ENCODE assay signal across 12 cellular contexts in the genomic region with DNA sequence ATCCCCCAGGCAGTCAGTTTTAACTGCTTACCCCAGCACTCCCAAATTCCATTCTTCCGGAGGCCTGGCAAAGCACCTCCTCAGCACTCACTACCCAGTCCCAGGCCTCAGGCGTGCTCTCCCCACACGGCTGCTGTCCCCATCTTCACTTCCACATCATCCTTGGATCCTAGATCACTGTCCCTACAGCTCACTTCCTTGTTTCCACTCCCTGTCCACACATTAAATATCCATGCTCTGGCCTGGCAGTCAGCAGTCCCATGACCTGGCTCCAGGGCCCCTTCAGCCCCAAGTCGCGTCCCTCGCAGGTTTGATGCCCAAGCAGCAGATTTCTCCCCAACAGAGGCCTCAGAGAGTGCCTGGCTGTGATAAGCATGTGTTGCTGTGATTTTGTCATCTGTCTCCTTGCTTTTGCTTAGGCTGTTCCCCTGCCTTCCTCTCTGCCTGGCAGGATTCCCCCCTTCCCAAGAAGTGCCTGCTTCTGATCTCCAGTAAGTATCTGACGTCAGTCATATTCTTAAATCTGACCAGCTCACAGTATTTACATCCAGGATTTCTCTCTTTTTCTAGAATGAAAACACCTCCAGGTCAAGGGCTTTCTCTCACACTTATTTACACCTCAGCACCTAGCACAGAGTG.
DNase-seq lines count a peak whose midpoint lies in the region; ATAC-seq and TF ChIP-seq lines count a peak whose summit lies in the region.
"Had no signal": no experiment of that assay in that cellular context is flagged by ENCODE, and none has a peak within 500 bp of the region (broad histone marks: within the 10 kb centered on the region; RNA-seq: fewer than 3 reads in every experiment).

No MANE protein-coding gene starts in this region.

- H3K18ac ChIP-seq in IMR-90 (ENCODE audit: low read depth, low read length): peak overlapping the region; percentile 91

- no peaks in the 10 kb centered on the region for H4K20me1 ChIP-seq in IMR-90 (ENCODE audit: insufficient read depth, low read length)
- H4K20me1 ChIP-seq: BLaER1 had no signal

- TF ChIP-seq CTCF in IMR-90 (conservative IDR thresholded peaks at IDR 0.05; ENCODE audit: low read depth, low read length) (no peak), colonic mucosa (IDR thresholded peaks at IDR 0.05) (no peak), suprapubic skin (IDR thresholded peaks at IDR 0.05) (no peak)
- no peak for TF ChIP-seq CTCF in CD8-positive, alpha-beta T cell (IDR thresholded peaks at IDR 0.05)

- no peak for TF ChIP-seq RAD21 in IMR-90 (IDR thresholded peaks at IDR 0.05; ENCODE audit: low read length)

- in situ Hi-C loops in IMR-90 (cut with MboI; ENCODE audit: low sequenced_read_pairs): no loop called here

- H2AFZ ChIP-seq in IMR-90 (replicated peaks; ENCODE audit: low read length, poor library complexity): peak overlapping the region; percentile 1

- WGBS in IMR-90 (ENCODE audit: extremely low coverage in 2 of 2, insufficient read length in 1 of 2), 2 experiments: 66% methylated on average over 4 of the region's 7 CpGs; no CpG with 5 or more reads in 1 of the 2 experiments
- WGBS in suprapubic skin: 63% methylated on average over 7 of the region's 7 CpGs

- H3K36me3 Mint-ChIP-seq in CD8-positive, alpha-beta T cell: no peaks in the 10 kb centered on the region
- H3K36me3 Mint-ChIP-seq: naive B cell had no signal

- no peaks in the 10 kb centered on the region for H3K27me3 Mint-ChIP-seq in CD8-positive, alpha-beta T cell (ENCODE audit: low read depth)
- H3K27me3 Mint-ChIP-seq: activated CD4-positive, alpha-beta T cell treated with anti-CD3 and anti-CD28 coated beads for 36 hours; naive B cell had no signal

- H4K5ac ChIP-seq in IMR-90 (ENCODE audit: low read depth, low read length): peak overlapping the region; percentile 80

- H3K27ac Mint-ChIP-seq in CD8-positive, alpha-beta T cell: no peak overlapping the region
- H3K27ac Mint-ChIP-seq: activated CD4-positive, alpha-beta T cell treated with anti-CD3 and anti-CD28 coated beads for 36 hours had no signal

- peak overlapping the region; percentile 69 for H2BK20ac ChIP-seq in IMR-90 (ENCODE audit: low read depth, low read length)

- H3K9me3 ChIP-seq in IMR-90 (ENCODE audit: control insufficient read depth, insufficient read depth, low read length) (no peaks in the 10 kb centered on the region), colonic mucosa (no peaks in the 10 kb centered on the region), muscle layer of colon (ENCODE audit: low read length) (no peaks in the 10 kb centered on the region), suprapubic skin (no peaks in the 10 kb centered on the region)
- no peaks in the 10 kb centered on the region for H3K9me3 ChIP-seq in CD8-positive, alpha-beta T cell (ENCODE audit: low read length)

- peak overlapping the region; percentile 39 to 74; a peak in 3 of 4 replicates for H4K8ac ChIP-seq in IMR-90 (ENCODE audit: low read depth in 2 of 2, low read length in 2 of 2)

- no peak for DNase-seq in IMR-90
- DNase-seq in colonic mucosa: no peak
- no peak for DNase-seq in suprapubic skin (ENCODE audit: low spot score in 2 of 2)
- DNase-seq in CD8-positive, alpha-beta T cell: no peak
- no peak for DNase-seq in NCI-H1694 (lab: John Stamatoyannopoulos, UW)
- no peak for DNase-seq in middle frontal gyrus (ENCODE audit: extremely low spot score, low spot score)
- DNase-seq in AG08396 (ENCODE audit: low spot score): no peak
- DNase-seq: activated CD4-positive, alpha-beta T cell treated with anti-CD3 and anti-CD28 coated beads for 36 hours; erythroblast; naive B cell had no signal

- dilution Hi-C loops in IMR-90 (cut with HindIII; ENCODE audit: low sequenced_read_pairs, unreplicated experiment): no loop called here

- peak overlapping the region; percentile 75 for H3K4ac ChIP-seq in IMR-90 (ENCODE audit: low read depth, low read length)

- H3K9me1 ChIP-seq in IMR-90 (ENCODE audit: insufficient read depth, low read length): peaks cover 34% of the 10 kb centered on the region

- H2BK15ac ChIP-seq in IMR-90 (ENCODE audit: low read depth, low read length): peak overlapping the region; percentile 72; the same call in 2 of the 3 replicates

- no peak overlapping the region for H3K4me2 ChIP-seq in IMR-90 (ENCODE audit: low read depth, low read length)

- H3K9me3 Mint-ChIP-seq in CD8-positive, alpha-beta T cell: no peaks in the 10 kb centered on the region

- TF ChIP-seq EP300 in suprapubic skin (IDR thresholded peaks at IDR 0.05): no peak

- H3K4me1 ChIP-seq in IMR-90 (ENCODE audit: control insufficient read depth, insufficient read depth, low read length) (peaks cover 39% of the 10 kb centered on the region), colonic mucosa (peaks cover 3% of the 10 kb centered on the region), muscle layer of colon (ENCODE audit: insufficient read depth, low read length) (peaks cover 91% of the 10 kb centered on the region), suprapubic skin (peaks cover 97% of the 10 kb centered on the region)
- H3K4me1 ChIP-seq in CD8-positive, alpha-beta T cell (ENCODE audit: insufficient read depth, low read length): peaks cover 7% of the 10 kb centered on the region

- H2AK5ac ChIP-seq in IMR-90 (ENCODE audit: low read depth, low read length): peak overlapping the region; percentile 80; the same call in 1 of the 2 replicates

- no peaks in the 10 kb centered on the region for H3K36me3 ChIP-seq in IMR-90 (ENCODE audit: control insufficient read depth, insufficient read depth, low read length)
- no peaks in the 10 kb centered on the region for H3K36me3 ChIP-seq in colonic mucosa
- no peaks in the 10 kb centered on the region for H3K36me3 ChIP-seq in muscle layer of colon (ENCODE audit: insufficient read depth, low read length)
- no peaks in the 10 kb centered on the region for H3K36me3 ChIP-seq in suprapubic skin
- H3K36me3 ChIP-seq in CD8-positive, alpha-beta T cell (ENCODE audit: insufficient read depth, low read length): no peaks in the 10 kb centered on the region

- H3K4me3 ChIP-seq in IMR-90 (ENCODE audit: insufficient read depth, low read depth, low read length): no peak overlapping the region
- no peak overlapping the region for H3K4me3 ChIP-seq in colonic mucosa
- peak overlapping the region in 1 of 2 donors; percentile 21 for H3K4me3 ChIP-seq in muscle layer of colon (ENCODE audit: low read depth in 1 of 2, low read length in 2 of 2)
- no peak overlapping the region for H3K4me3 ChIP-seq in suprapubic skin
- no peak overlapping the region for H3K4me3 ChIP-seq in CD8-positive, alpha-beta T cell (ENCODE audit: low read depth, low read length)
- H3K4me3 ChIP-seq: BLaER1 had no signal

- H3K27ac ChIP-seq in IMR-90 (ENCODE audit: insufficient read depth, low read length) (peak overlapping the region; percentile 51), colonic mucosa (peak overlapping the region; percentile 50), muscle layer of colon (ENCODE audit: low read depth, low read length) (peak overlapping the region; percentile 94), suprapubic skin (peak overlapping the region; percentile 88)
- no peak overlapping the region for H3K27ac ChIP-seq in CD8-positive, alpha-beta T cell (ENCODE audit: low read depth, low read length)

- peak overlapping the region; percentile 78 for H4K91ac ChIP-seq in IMR-90 (ENCODE audit: insufficient read depth, low read depth, low read length)

- peak overlapping the region; percentile 84 for H2BK120ac ChIP-seq in IMR-90 (ENCODE audit: low read depth, low read length)

- ATAC-seq in IMR-90 (ENCODE audit: low read depth): no peak
- no peak for ATAC-seq in CD8-positive, alpha-beta T cell
- ATAC-seq: activated CD4-positive, alpha-beta T cell treated with anti-CD3 and anti-CD28 coated beads for 36 hours had no signal

- TF ChIP-seq POLR2A in IMR-90 (IDR thresholded peaks at IDR 0.05; ENCODE audit: low read depth, low read length): no peak
- no peak for TF ChIP-seq POLR2A in suprapubic skin (IDR thresholded peaks at IDR 0.05)

- H3K27me3 ChIP-seq in IMR-90 (ENCODE audit: control insufficient read depth, insufficient read depth, low read length) (no peaks in the 10 kb centered on the region), colonic mucosa (no peaks in the 10 kb centered on the region), muscle layer of colon (ENCODE audit: control insufficient read depth in 1 of 2, insufficient read depth in 2 of 2, low read length in 2 of 2) (no peaks in the 10 kb centered on the region), suprapubic skin (no peaks in the 10 kb centered on the region)
- H3K27me3 ChIP-seq in CD8-positive, alpha-beta T cell (ENCODE audit: insufficient read depth, low read length): no peaks in the 10 kb centered on the region
- H3K27me3 ChIP-seq: BLaER1 had no signal

- no TSS peak for BruUV-seq in IMR-90 (replicated peaks; lab: Mats Ljungman, UMichigan)

- CTCF ChIA-PET in IMR-90 (lab: Yijun Ruan, JAX): no interaction called here
- CTCF ChIA-PET in CD8-positive, alpha-beta T cell (lab: Charles Lee): interaction anchor here (0.6 kb wide), 1 partner anchor 293 kb away, joined by 3 read pairs; no protein-coding TSS in a partner anchor

- peak overlapping the region; percentile 26; the same call in 1 of the 2 replicates for H3K9ac ChIP-seq in IMR-90 (ENCODE audit: low read depth, low read length)
- peak overlapping the region; percentile 16 to 21 for H3K9ac ChIP-seq in colonic mucosa (ENCODE audit: low read depth in 2 of 2, low read length in 2 of 2)
- peak overlapping the region; percentile 47 for H3K9ac ChIP-seq in muscle layer of colon (ENCODE audit: low read length)
- H3K9ac ChIP-seq: BLaER1 had no signal

- peaks cover 22% of the 10 kb centered on the region for H3K4me1 Mint-ChIP-seq in CD8-positive, alpha-beta T cell (ENCODE audit: low read depth)

- peak overlapping the region; percentile 62 for H2BK5ac ChIP-seq in IMR-90 (ENCODE audit: low read depth, low read length, poor library complexity, severe bottlenecking)

- H3K79me1 ChIP-seq in IMR-90 (ENCODE audit: low read depth in 1 of 2, low read length in 2 of 2): peaks cover 0 to 22% of the 10 kb centered on the region in 2 experiments; a peak in 2 of 4 replicates

- POLR2A ChIA-PET in IMR-90 (lab: Charles Lee; ENCODE audit: unreplicated experiment): no interaction called here
- POLR2A ChIA-PET in CD8-positive, alpha-beta T cell (lab: Charles Lee): no interaction called here

- no peak overlapping the region for H2AK9ac ChIP-seq in IMR-90 (replicated peaks; ENCODE audit: low read depth, low read length, poor library complexity)

- no peak overlapping the region for H3K4me3 Mint-ChIP-seq in CD8-positive, alpha-beta T cell
- H3K4me3 Mint-ChIP-seq: activated CD4-positive, alpha-beta T cell treated with anti-CD3 and anti-CD28 coated beads for 36 hours had no signal

- intact Hi-C loops in IMR-90 (cut with micrococcal nuclease): no loop called here
- intact Hi-C loops in colonic mucosa (cut with DNase I): no loop called here
- intact Hi-C loops in CD8-positive, alpha-beta T cell (cut with DNase I, micrococcal nuclease): no loop called here

- peak overlapping the region; percentile 2; the same call in 1 of the 2 replicates for H3K23ac ChIP-seq in IMR-90 (ENCODE audit: low read depth, low read length)

- no peak overlapping the region for H3K56ac ChIP-seq in IMR-90 (ENCODE audit: extremely low read depth, insufficient read depth, low read length)

- peak overlapping the region; percentile 10; the same call in 1 of the 2 replicates for H3K14ac ChIP-seq in IMR-90 (replicated peaks; ENCODE audit: low read depth, low read length)

TF ChIP-seq in IMR-90, 13 proteins besides CTCF, POLR2A, EP300 and RAD21 (continues in another document):
- TF ChIP-seq CHD1 (IDR thresholded peaks at IDR 0.05; ENCODE audit: low read depth, low read length): no peak
